Comparison of ENCODE assay signal across 25 cellular contexts in genomic region chr2:237542001-237542704, GRCh38. TPM values are rescaled to one million over a fixed set of nuclear protein-coding genes. Genes with fewer than 3 reads are reported as not detected.
"Had no signal": no experiment of that assay in that cellular context is flagged by ENCODE, and none has a peak within 500 bp of the region (broad histone marks: within the 10 kb centered on the region; RNA-seq: fewer than 3 reads in every experiment).

No MANE protein-coding gene starts in this region.

- H3K9me3 Mint-ChIP-seq: naive thymus-derived CD4-positive, alpha-beta T cell had no signal

- H3K4me3 ChIP-seq: heart left ventricle, pancreas, tibial artery, upper lobe of left lung, uterus had no signal

- H3K36me3 Mint-ChIP-seq: naive thymus-derived CD4-positive, alpha-beta T cell had no signal

- H3K9me3 ChIP-seq: heart left ventricle, pancreas, tibial artery, upper lobe of left lung, uterus had no signal

- H3K4me1 ChIP-seq: pancreas, tibial artery had no signal

- H3K36me3 ChIP-seq: pancreas, uterus had no signal

- H3K4me1 Mint-ChIP-seq: naive thymus-derived CD4-positive, alpha-beta T cell had no signal

- H3K27ac ChIP-seq: pancreas, tibial artery, uterus had no signal

- H3K27me3 Mint-ChIP-seq: progenitor cell of endocrine pancreas had no signal

- H3K4me3 Mint-ChIP-seq: naive thymus-derived CD4-positive, alpha-beta T cell; neural crest cell had no signal

- DNase-seq: effector memory CD4-positive, alpha-beta T cell; hippocampal formation; left colon; left ventricle myocardium superior; naive thymus-derived CD4-positive, alpha-beta T cell; nucleus accumbens; pancreas; right cardiac atrium; stimulated activated CD4-positive, alpha-beta T cell treated with anti-CD3 and anti-CD28 coated beads, Interleukin-2, amount 100 ng/mL, for 48 hours; stimulated activated naive CD4-positive, alpha-beta T cell treated with Interleukin-2 at 50 U/mL for 16 hours; tibial artery; upper lobe of left lung; uterus had no signal

- H3K27me3 ChIP-seq: heart left ventricle, pancreas, upper lobe of left lung, uterus had no signal

- ATAC-seq: esophagus mucosa; naive thymus-derived CD4-positive, alpha-beta T cell; pancreas had no signal

- H3K27ac Mint-ChIP-seq: naive thymus-derived CD4-positive, alpha-beta T cell had no signal

RNA-seq across cellular contexts. Expression of gene PRLH, which starts 24.2 kb away (rescaled TPM):
- total RNA-seq: esophagus mucosa; fibroblast of lung; frontal cortex; glomerular endothelial cell; heart left ventricle; kidney epithelial cell; left colon; left ventricle myocardium superior; lung microvascular endothelial cell; mononuclear cell; naive thymus-derived CD4-positive, alpha-beta T cell; neural crest cell; pancreas; progenitor cell of endocrine pancreas; right cardiac atrium; temporal lobe; upper lobe of left lung; uterus had no signal
- polyA plus RNA-seq: fibroblast of lung; heart left ventricle; naive thymus-derived CD4-positive, alpha-beta T cell; pancreas; right cardiac atrium; small intestine had no signal

RNA-seq across cellular contexts. Expression of gene RAB17, which starts 48.4 kb away (rescaled TPM):
- total RNA-seq: naive thymus-derived CD4-positive, alpha-beta T cell; neural crest cell; temporal lobe had no signal
- polyA plus RNA-seq: naive thymus-derived CD4-positive, alpha-beta T cell had no signal

RNA-seq across cellular contexts. Expression of gene MLPH, which starts 55.1 kb away (rescaled TPM):
- total RNA-seq: mononuclear cell; naive thymus-derived CD4-positive, alpha-beta T cell; neural crest cell had no signal
- polyA plus RNA-seq: naive thymus-derived CD4-positive, alpha-beta T cell had no signal
